13 cellular contexts compared by ENCODE assay signal in the genomic region with DNA sequence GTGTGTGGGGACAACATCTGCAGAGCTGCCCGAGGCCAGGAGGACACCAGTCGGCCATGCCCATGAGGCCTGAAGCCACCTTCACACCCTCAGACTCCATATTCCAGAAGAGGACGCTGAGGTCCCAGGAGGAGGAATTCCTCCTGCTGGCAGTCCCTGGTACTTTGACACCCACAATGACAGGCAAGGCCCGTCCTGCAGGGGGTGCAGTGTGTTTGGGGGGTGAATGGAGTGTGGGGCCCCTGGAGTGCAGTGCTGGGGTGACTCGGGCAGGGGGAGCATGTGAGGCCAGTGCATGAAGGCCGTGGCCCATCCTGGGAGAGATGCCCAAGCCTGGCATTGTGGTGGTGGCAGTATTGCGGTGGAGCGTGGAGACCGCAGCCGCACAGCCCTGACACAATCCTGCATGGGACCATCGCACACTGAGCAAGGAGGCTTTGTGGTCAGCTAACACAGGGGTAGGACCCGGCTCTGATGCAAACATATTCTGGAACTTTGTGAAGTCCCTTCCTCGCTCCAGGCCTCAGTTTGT. TPM values are rescaled to one million over a fixed set of nuclear protein-coding genes. Genes with fewer than 3 reads are reported as not detected.
A peak's percentile ranks its signal among the peaks of the same experiment; 100 is the strongest.
DNase-seq lines count a peak whose midpoint lies in the region; ATAC-seq and TF ChIP-seq lines count a peak whose summit lies in the region.
"Had no signal": no experiment of that assay in that cellular context is flagged by ENCODE, and none has a peak within 500 bp of the region (broad histone marks: within the 10 kb centered on the region; RNA-seq: fewer than 3 reads in every experiment).

No MANE protein-coding gene starts in this region.

- POLR2A ChIA-PET in MCF 10A (lab: Yijun Ruan, JAX) = no interaction called here

- peaks cover 5% of the 10 kb centered on the region for H3K4me1 Mint-ChIP-seq in MCF 10A (ENCODE audit: insufficient read depth, unreplicated experiment)

- H3K4ac ChIP-seq in mesendoderm (ENCODE audit: low read depth, low read length) = no peak overlapping the region

- DNase-seq in MCF 10A (ENCODE audit: unreplicated experiment) (no peak), breast epithelium (ENCODE audit: low spot score in 2 of 2) (no peak), epithelial cell of esophagus (ENCODE audit: low read depth) (no peak), mesendoderm (no peak), C1 segment of cervical spinal cord (lab: John Stamatoyannopoulos, UW) (no peak), cerebellar cortex (ENCODE audit: low spot score) (no peak)
- DNase-seq in stimulated activated naive CD8-positive, alpha-beta T cell treated with anti-CD3 and anti-CD28 coated beads, Interleukin-15, Interleukin-2, amounts not matched to agents 100 U/mL and 50 U/mL, for 24 hours = no peak
- DNase-seq: cerebellar nuclear complex, NCI-H1048, NCI-H446 treated with DMSO at 0.1 percent for 48 hours had no signal

- no peak overlapping the region for H3K27ac Mint-ChIP-seq in MCF 10A (ENCODE audit: low read depth, unreplicated experiment)

- H4K20me1 ChIP-seq in OCI-LY1 (ENCODE audit: insufficient read depth, low read length) = no peaks in the 10 kb centered on the region

- intact Hi-C loops in MCF 10A (cut with micrococcal nuclease) = no loop called here
- intact Hi-C loops in breast epithelium (cut with DNase I; ENCODE audit: low total_unique reads) = loop anchor here (10.0 kb wide), 1 partner anchor 204 kb away; no protein-coding TSS in a partner anchor

- no peak overlapping the region for H3K18ac ChIP-seq in mesendoderm (ENCODE audit: low read length)

- no peak overlapping the region for H2BK15ac ChIP-seq in mesendoderm (replicated peaks; ENCODE audit: low read depth)

- H3K4me2 ChIP-seq in OCI-LY1 (ENCODE audit: low read length) (no peak overlapping the region), mesendoderm (ENCODE audit: low read length) (no peak overlapping the region)

- H3K27me3 ChIP-seq in breast epithelium = no peaks in the 10 kb centered on the region
- H3K27me3 ChIP-seq in OCI-LY1 (ENCODE audit: insufficient read depth, low read length) = peaks cover 6% of the 10 kb centered on the region; the same call in 1 of the 2 replicates
- H3K27me3 ChIP-seq in mesendoderm (ENCODE audit: insufficient read depth, low read length, poor library complexity) = no peaks in the 10 kb centered on the region
- H3K27me3 ChIP-seq: SJSA1 had no signal

- H2AK5ac ChIP-seq in mesendoderm (ENCODE audit: low read length) = no peak overlapping the region

- H3K27me3 Mint-ChIP-seq in MCF 10A (ENCODE audit: insufficient read depth, unreplicated experiment) = peaks cover 41% of the 10 kb centered on the region

- peak; percentile 19 for ATAC-seq in stimulated activated naive CD8-positive, alpha-beta T cell treated with anti-CD3 and anti-CD28 coated beads, Interleukin-15, Interleukin-2, amounts not matched to agents 100 U/mL and 50 U/mL, for 24 hours

- H3K36me3 ChIP-seq in breast epithelium (no peaks in the 10 kb centered on the region), OCI-LY1 (ENCODE audit: insufficient read depth, low read length) (no peaks in the 10 kb centered on the region), mesendoderm (ENCODE audit: control insufficient read depth, insufficient read depth, low read length) (no peaks in the 10 kb centered on the region)
- H3K36me3 ChIP-seq: SJSA1 had no signal

- BruUV-seq in MCF 10A (replicated peaks; lab: Mats Ljungman, UMichigan) = no TSS peak

- H3K9me3 Mint-ChIP-seq in MCF 10A (ENCODE audit: unreplicated experiment) = no peaks in the 10 kb centered on the region

- H2BK5ac ChIP-seq in mesendoderm (ENCODE audit: low read length) = no peak overlapping the region

- no peaks in the 10 kb centered on the region for H3K79me1 ChIP-seq in mesendoderm (ENCODE audit: low read length)

- H3F3A ChIP-seq in OCI-LY1 (ENCODE audit: insufficient read depth, low read length) = no peaks in the 10 kb centered on the region

- no CpG with 5 or more reads among the region's 13 CpGs for WGBS in mesendoderm (ENCODE audit: extremely low coverage, insufficient coverage, low lambda C conversion rate)

- no peak for TF ChIP-seq POLR2A in breast epithelium (IDR thresholded peaks at IDR 0.05)

- H3K9ac ChIP-seq in OCI-LY1 (ENCODE audit: low read length) (no peak overlapping the region), mesendoderm (ENCODE audit: low read length) (no peak overlapping the region)

- TF ChIP-seq CTCF in MCF 10A (IDR thresholded peaks at IDR 0.05; ENCODE audit: unreplicated experiment) = peak; percentile 20
- no peak for TF ChIP-seq CTCF in breast epithelium (IDR thresholded peaks at IDR 0.05)
- TF ChIP-seq CTCF in OCI-LY1 (IDR thresholded peaks at IDR 0.05; ENCODE audit: low read length) = peak; percentile 24; the same call in 1 of the 2 replicates
- TF ChIP-seq CTCF in epithelial cell of esophagus (IDR thresholded peaks at IDR 0.05; ENCODE audit: insufficient read depth, low read depth, low read length, missing control alignments) = peak; percentile 19

- H3K79me2 ChIP-seq in OCI-LY1 (ENCODE audit: insufficient read depth, low read length) = no peaks in the 10 kb centered on the region
- H3K79me2 ChIP-seq in mesendoderm (ENCODE audit: control insufficient read depth, insufficient read depth, low read length) = no peaks in the 10 kb centered on the region

- H3K4me1 ChIP-seq in breast epithelium (no peaks in the 10 kb centered on the region), OCI-LY1 (ENCODE audit: insufficient read depth, low read length, severe bottlenecking) (no peaks in the 10 kb centered on the region), mesendoderm (ENCODE audit: control insufficient read depth, low read depth, low read length) (no peaks in the 10 kb centered on the region)

- H4K5ac ChIP-seq in mesendoderm (ENCODE audit: low read length) = no peak overlapping the region

- H3K4me3 ChIP-seq in breast epithelium = no peak overlapping the region
- no peak overlapping the region for H3K4me3 ChIP-seq in OCI-LY1 (ENCODE audit: low read depth, low read length, poor library complexity, severe bottlenecking)
- H3K4me3 ChIP-seq in epithelial cell of esophagus (ENCODE audit: low read length) = no peak overlapping the region
- no peak overlapping the region for H3K4me3 ChIP-seq in mesendoderm (ENCODE audit: low read length)
- H3K4me3 ChIP-seq: lung, SJSA1 had no signal

- no peak overlapping the region for H3K27ac ChIP-seq in breast epithelium
- H3K27ac ChIP-seq in OCI-LY1 (ENCODE audit: low read depth, low read length, poor library complexity, severe bottlenecking) = no peak overlapping the region
- no peak overlapping the region for H3K27ac ChIP-seq in mesendoderm (ENCODE audit: low read depth, low read length)
- H3K27ac ChIP-seq: SJSA1 had no signal

- no peaks in the 10 kb centered on the region for H3K36me3 Mint-ChIP-seq in MCF 10A (ENCODE audit: insufficient read depth, unreplicated experiment)

- H2BK120ac ChIP-seq in mesendoderm (ENCODE audit: low read depth, low read length) = no peak overlapping the region

- H3K56ac ChIP-seq in mesendoderm (ENCODE audit: low read length) = no peak overlapping the region

- H4K8ac ChIP-seq in mesendoderm (ENCODE audit: low read depth, low read length) = no peak overlapping the region

- no peak overlapping the region for H2AFZ ChIP-seq in OCI-LY1 (ENCODE audit: low read length)

- no peak overlapping the region for H3K23ac ChIP-seq in mesendoderm (ENCODE audit: low read length)

- no peak overlapping the region for H3K4me3 Mint-ChIP-seq in MCF 10A (ENCODE audit: unreplicated experiment)

- H3K9me3 ChIP-seq in breast epithelium (no peaks in the 10 kb centered on the region), OCI-LY1 (ENCODE audit: low read length) (no peaks in the 10 kb centered on the region)
- H3K9me3 ChIP-seq: SJSA1 had no signal

- H3K9me2 ChIP-seq in OCI-LY1 (ENCODE audit: low read depth, low read length) = no peaks in the 10 kb centered on the region

- CTCF ChIA-PET in MCF 10A (lab: Yijun Ruan, JAX) = interaction anchor here (0.9 to 1.2 kb wide), 2 partner anchors 9 to 12 kb away, joined by 4 to 7 read pairs; no protein-coding TSS in a partner anchor

RNA-seq across cellular contexts. Expression of gene ZDHHC7, which starts 52.2 kb away (rescaled TPM):
- total RNA-seq in MCF 10A (2022) (46.3 and 54.5 TPM in 2 replicates), breast epithelium (10 to 100 TPM; 38.7 to 69.6 (median 41.1) TPM)
- 28.5 TPM for polyA plus RNA-seq in mesendoderm (2013, experiment 1 of 2)
- polyA plus RNA-seq in mesendoderm (2013, experiment 2 of 2) = 27.8 TPM

Comparison
In these comparisons a context has a peak if more than half of its experiments do, and no peak if none do; other contexts are left out.
1. CTCF ChIP-seq: peak in MCF 10A (single experiment), OCI-LY1 (single experiment) and epithelial cell of esophagus (single experiment); none in breast epithelium (0 of 3).